Comparison of ENCODE assay signal across 2 cellular contexts in the genomic region with DNA sequence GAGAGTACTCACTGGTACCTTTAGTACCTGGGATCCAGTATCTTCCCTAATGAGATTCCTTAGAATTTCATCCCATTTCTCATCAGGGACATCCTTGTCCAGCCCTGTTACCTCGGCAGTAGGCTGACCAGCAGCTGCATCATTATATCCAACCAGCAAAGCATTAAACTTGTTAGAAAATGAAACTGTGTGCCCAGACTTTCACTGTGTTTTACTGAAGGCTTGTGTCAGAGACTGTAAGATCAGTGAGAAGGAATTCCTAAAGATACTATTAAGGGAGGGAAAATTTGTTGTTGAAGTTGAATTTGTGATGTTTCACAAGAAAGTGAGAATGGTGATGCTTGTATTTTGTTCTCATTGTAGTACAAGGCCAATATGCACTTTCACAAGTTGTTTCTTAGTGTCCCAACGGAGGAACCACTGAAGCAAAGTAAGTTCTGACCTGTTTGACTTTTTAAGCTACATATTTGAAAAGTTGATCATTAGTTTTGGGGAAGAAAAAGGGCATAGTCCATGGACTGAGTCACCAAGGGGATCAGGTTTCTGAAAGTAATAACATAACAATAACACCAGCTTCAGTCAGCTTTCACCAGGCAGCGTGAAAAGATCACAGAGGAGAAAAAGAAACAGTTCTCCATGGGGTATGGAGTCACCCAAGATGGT.
TF ChIP-seq lines count a peak whose summit lies in the region.

No MANE protein-coding gene starts in this region.

TF ChIP-seq in IMR-90, 13 proteins besides CTCF, POLR2A, EP300 and RAD21:
- TF ChIP-seq NFE2L2 (IDR thresholded peaks at IDR 0.05; ENCODE audit: low read depth, low read length) (no peak), CHD1 (IDR thresholded peaks at IDR 0.05; ENCODE audit: low read depth, low read length) (no peak), RFX5 (IDR thresholded peaks at IDR 0.05; ENCODE audit: low read depth, low read length) (no peak), BHLHE40 (IDR thresholded peaks at IDR 0.05; ENCODE audit: low read depth, low read length) (no peak), MAZ (IDR thresholded peaks at IDR 0.05; ENCODE audit: borderline replicate concordance, low read depth, low read length) (no peak), FOS (IDR thresholded peaks at IDR 0.05; ENCODE audit: low read depth, low read length) (peak; percentile 87), MAFK (IDR thresholded peaks at IDR 0.05; ENCODE audit: low read depth, low read length) (no peak)
- TF ChIP-seq, protein P1, sequence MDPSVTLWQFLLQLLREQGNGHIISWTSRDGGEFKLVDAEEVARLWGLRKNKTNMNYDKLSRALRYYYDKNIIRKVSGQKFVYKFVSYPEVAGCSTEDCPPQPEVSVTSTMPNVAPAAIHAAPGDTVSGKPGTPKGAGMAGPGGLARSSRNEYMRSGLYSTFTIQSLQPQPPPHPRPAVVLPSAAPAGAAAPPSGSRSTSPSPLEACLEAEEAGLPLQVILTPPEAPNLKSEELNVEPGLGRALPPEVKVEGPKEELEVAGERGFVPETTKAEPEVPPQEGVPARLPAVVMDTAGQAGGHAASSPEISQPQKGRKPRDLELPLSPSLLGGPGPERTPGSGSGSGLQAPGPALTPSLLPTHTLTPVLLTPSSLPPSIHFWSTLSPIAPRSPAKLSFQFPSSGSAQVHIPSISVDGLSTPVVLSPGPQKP (IDR thresholded peaks at IDR 0.05; ENCODE audit: borderline replicate concordance, low read depth, low read length): no peak
- TF ChIP-seq, protein P2, sequence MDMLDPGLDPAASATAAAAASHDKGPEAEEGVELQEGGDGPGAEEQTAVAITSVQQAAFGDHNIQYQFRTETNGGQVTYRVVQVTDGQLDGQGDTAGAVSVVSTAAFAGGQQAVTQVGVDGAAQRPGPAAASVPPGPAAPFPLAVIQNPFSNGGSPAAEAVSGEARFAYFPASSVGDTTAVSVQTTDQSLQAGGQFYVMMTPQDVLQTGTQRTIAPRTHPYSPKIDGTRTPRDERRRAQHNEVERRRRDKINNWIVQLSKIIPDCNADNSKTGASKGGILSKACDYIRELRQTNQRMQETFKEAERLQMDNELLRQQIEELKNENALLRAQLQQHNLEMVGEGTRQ (IDR thresholded peaks at IDR 0.05; ENCODE audit: low read depth, low read length): no peak

TF ChIP-seq in endothelial cell of umbilical vein, 7 proteins besides CTCF, POLR2A, EP300 and RAD21:
- TF ChIP-seq, protein P3, sequence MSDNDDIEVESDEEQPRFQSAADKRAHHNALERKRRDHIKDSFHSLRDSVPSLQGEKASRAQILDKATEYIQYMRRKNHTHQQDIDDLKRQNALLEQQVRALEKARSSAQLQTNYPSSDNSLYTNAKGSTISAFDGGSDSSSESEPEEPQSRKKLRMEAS (IDR thresholded peaks at IDR 0.05; ENCODE audit: insufficient read depth, insufficient read length): no peak
- no peak for TF ChIP-seq GATA2 (IDR thresholded peaks at IDR 0.05; ENCODE audit: insufficient read depth, insufficient read length, low read depth, low read length)
